ENCODE assay signal across 22 cellular contexts in genomic region chr1:109523706-109524105, GRCh38. TPM values are rescaled to one million over a fixed set of nuclear protein-coding genes. Genes with fewer than 3 reads are reported as not detected.
"Had no signal": no experiment of that assay in that cellular context is flagged by ENCODE, and none has a peak within 500 bp of the region (broad histone marks: within the 10 kb centered on the region; RNA-seq: fewer than 3 reads in every experiment).

No MANE protein-coding gene starts in this region.

- H3K36me3 Mint-ChIP-seq: type B pancreatic cell, WTC11 had no signal

- H3K9me3 ChIP-seq: gastrocnemius medialis, pancreas, psoas muscle, right atrium auricular region, thoracic aorta, vagina had no signal

- H3K4me3 ChIP-seq: gastrocnemius medialis, pancreas, psoas muscle, right atrium auricular region, thoracic aorta, vagina had no signal

- H3K4me1 ChIP-seq: gastrocnemius medialis, pancreas, psoas muscle, right atrium auricular region, vagina had no signal

- H3K4me1 Mint-ChIP-seq: activated T-helper 17 cell treated with anti-CD3 and anti-CD28 coated beads, Interleukin-2, amount 50 U/mL, for 72 hours; WTC11 had no signal

- DNase-seq: activated CD8-positive, alpha-beta memory T cell treated with anti-CD3 and anti-CD28 coated beads for 24 hours; activated CD8-positive, alpha-beta memory T cell treated with anti-CD3 and anti-CD28 coated beads, Interleukin-2, amount 50 U/mL, for 4 hours; activated T-cell treated with anti-CD3 and anti-CD28 coated beads, Interleukin-2, amount 50 U/mL, for 24 hours; amygdala; brain microvascular endothelial cell; effector memory CD4-positive, alpha-beta T cell; gastrocnemius medialis; hypothalamus; nephron progenitor cell; pancreas; psoas muscle; stimulated activated CD4-positive, alpha-beta T cell treated with anti-CD3 and anti-CD28 coated beads, Interleukin-4, amount 100 ng/mL, for 24 hours; stimulated activated naive CD4-positive, alpha-beta T cell treated with Interleukin-2 at 50 U/mL for 16 hours; T-helper 9 cell had no signal

- H3K36me3 ChIP-seq: brain microvascular endothelial cell, gastrocnemius medialis, pancreas, right atrium auricular region, thoracic aorta, vagina had no signal

- FAIRE-seq: colon, pancreas had no signal

- H3K27ac ChIP-seq: brain microvascular endothelial cell, gastrocnemius medialis, pancreas, psoas muscle, right atrium auricular region, thoracic aorta, vagina had no signal

- H3K9me3 Mint-ChIP-seq: activated T-cell treated with anti-CD3 and anti-CD28 coated beads, Interleukin-2, amount 50 U/mL, for 24 hours; activated T-helper 17 cell treated with anti-CD3 and anti-CD28 coated beads, Interleukin-2, amount 50 U/mL, for 72 hours; type B pancreatic cell had no signal

- ATAC-seq: activated T-helper 17 cell treated with anti-CD3 and anti-CD28 coated beads, Interleukin-2, amount 50 U/mL, for 72 hours; gastrocnemius medialis; pancreas; psoas muscle; WTC11 had no signal

- H3K27ac Mint-ChIP-seq: activated T-cell treated with anti-CD3 and anti-CD28 coated beads, Interleukin-2, amount 50 U/mL, for 24 hours; activated T-helper 17 cell treated with anti-CD3 and anti-CD28 coated beads, Interleukin-2, amount 50 U/mL, for 72 hours; nephron progenitor cell; type B pancreatic cell; WTC11 had no signal

- H3K4me3 Mint-ChIP-seq: activated T-cell treated with anti-CD3 and anti-CD28 coated beads, Interleukin-2, amount 50 U/mL, for 24 hours; activated T-helper 17 cell treated with anti-CD3 and anti-CD28 coated beads, Interleukin-2, amount 50 U/mL, for 72 hours; nephron progenitor cell; type B pancreatic cell; WTC11 had no signal

- H3K27me3 ChIP-seq: gastrocnemius medialis, pancreas, right atrium auricular region, vagina had no signal

- H3K27me3 Mint-ChIP-seq: activated T-cell treated with anti-CD3 and anti-CD28 coated beads, Interleukin-2, amount 50 U/mL, for 24 hours had no signal

RNA-seq across cellular contexts. Expression of gene GPR61, which starts 16.0 kb away (rescaled TPM):
- total RNA-seq: gastrocnemius medialis, liver, thoracic aorta, vagina had no signal
